1 cellular context compared by ENCODE assay signal in genomic region chr12:46660719-46661118, GRCh38.
TF ChIP-seq lines count a peak whose summit lies in the region.

No MANE protein-coding gene starts in this region.

TF ChIP-seq in GM23338, 12 proteins besides CTCF, POLR2A, EP300 and RAD21 (continued from another document):
- no peak for TF ChIP-seq ZNF462 (CRISPR knock-in tag; IDR thresholded peaks at IDR 0.05)
- TF ChIP-seq EZH2phosphoT487 (IDR thresholded peaks at IDR 0.05; ENCODE audit: unreplicated experiment): no peak
TF ChIP-seq in GM23338: peak in this region for 0.
